Comparison of ENCODE assay signal across 2 cellular contexts in the genomic region with DNA sequence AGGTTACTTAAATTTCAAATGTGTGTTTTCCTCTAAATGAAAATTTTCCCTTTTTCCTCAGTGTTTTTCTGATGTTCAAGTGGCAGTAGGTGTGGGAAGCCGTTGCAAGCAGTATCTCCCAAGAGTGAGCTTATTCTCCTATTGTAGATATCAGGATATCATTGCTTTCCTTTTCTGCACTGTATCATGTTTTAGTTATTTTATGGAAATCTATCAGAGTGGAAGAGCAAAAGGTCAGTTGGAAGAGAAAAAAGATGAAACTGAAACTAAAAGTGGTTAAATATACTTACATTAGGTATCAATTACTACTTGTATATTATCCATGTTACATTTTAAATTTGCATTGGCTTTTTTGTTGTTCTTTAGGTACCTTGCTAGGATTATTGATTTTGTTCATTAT.
TF ChIP-seq lines count a peak whose summit lies in the region.

No MANE protein-coding gene starts in this region.

TF ChIP-seq in liver, 16 proteins besides CTCF, POLR2A, EP300 and RAD21:
- TF ChIP-seq HNF4A (conservative IDR thresholded peaks at IDR 0.05), result peak in 1 of 2 donors; percentile 9
- TF ChIP-seq, protein P1, sequence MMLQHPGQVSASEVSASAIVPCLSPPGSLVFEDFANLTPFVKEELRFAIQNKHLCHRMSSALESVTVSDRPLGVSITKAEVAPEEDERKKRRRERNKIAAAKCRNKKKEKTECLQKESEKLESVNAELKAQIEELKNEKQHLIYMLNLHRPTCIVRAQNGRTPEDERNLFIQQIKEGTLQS (IDR thresholded peaks at IDR 0.05), result no peak
TF ChIP-seq in liver: peak in this region for 1.

TF ChIP-seq in HepG2, 621 proteins besides CTCF, POLR2A, EP300 and RAD21:
- TF ChIP-seq TRIM24 (CRISPR knock-in tag; IDR thresholded peaks at IDR 0.05) (no peak), KLF11 (CRISPR knock-in tag; IDR thresholded peaks at IDR 0.05) (no peak), RXRB (CRISPR knock-in tag; IDR thresholded peaks at IDR 0.05; ENCODE audit: borderline replicate concordance) (no peak), EEA1 (CRISPR knock-in tag; IDR thresholded peaks at IDR 0.05; ENCODE audit: borderline replicate concordance) (no peak), SRF (IDR thresholded peaks at IDR 0.05; ENCODE audit: low read depth, low read length) (no peak), NFE2L2 (IDR thresholded peaks at IDR 0.05; ENCODE audit: low read length) (no peak), KDM3A (CRISPR knock-in tag; IDR thresholded peaks at IDR 0.05; ENCODE audit: low read depth) (no peak), ZNF12 (CRISPR knock-in tag; IDR thresholded peaks at IDR 0.05) (no peak), MXI1 (IDR thresholded peaks at IDR 0.05; ENCODE audit: borderline replicate concordance, low read depth, low read length) (no peak)
- TF ChIP-seq, protein P2, sequence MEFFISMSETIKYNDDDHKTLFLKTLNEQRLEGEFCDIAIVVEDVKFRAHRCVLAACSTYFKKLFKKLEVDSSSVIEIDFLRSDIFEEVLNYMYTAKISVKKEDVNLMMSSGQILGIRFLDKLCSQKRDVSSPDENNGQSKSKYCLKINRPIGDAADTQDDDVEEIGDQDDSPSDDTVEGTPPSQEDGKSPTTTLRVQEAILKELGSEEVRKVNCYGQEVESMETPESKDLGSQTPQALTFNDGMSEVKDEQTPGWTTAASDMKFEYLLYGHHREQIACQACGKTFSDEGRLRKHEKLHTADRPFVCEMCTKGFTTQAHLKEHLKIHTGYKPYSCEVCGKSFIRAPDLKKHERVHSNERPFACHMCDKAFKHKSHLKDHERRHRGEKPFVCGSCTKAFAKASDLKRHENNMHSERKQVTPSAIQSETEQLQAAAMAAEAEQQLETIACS (CRISPR knock-in tag; IDR thresholded peaks at IDR 0.05), result no peak
- TF ChIP-seq, protein P3, sequence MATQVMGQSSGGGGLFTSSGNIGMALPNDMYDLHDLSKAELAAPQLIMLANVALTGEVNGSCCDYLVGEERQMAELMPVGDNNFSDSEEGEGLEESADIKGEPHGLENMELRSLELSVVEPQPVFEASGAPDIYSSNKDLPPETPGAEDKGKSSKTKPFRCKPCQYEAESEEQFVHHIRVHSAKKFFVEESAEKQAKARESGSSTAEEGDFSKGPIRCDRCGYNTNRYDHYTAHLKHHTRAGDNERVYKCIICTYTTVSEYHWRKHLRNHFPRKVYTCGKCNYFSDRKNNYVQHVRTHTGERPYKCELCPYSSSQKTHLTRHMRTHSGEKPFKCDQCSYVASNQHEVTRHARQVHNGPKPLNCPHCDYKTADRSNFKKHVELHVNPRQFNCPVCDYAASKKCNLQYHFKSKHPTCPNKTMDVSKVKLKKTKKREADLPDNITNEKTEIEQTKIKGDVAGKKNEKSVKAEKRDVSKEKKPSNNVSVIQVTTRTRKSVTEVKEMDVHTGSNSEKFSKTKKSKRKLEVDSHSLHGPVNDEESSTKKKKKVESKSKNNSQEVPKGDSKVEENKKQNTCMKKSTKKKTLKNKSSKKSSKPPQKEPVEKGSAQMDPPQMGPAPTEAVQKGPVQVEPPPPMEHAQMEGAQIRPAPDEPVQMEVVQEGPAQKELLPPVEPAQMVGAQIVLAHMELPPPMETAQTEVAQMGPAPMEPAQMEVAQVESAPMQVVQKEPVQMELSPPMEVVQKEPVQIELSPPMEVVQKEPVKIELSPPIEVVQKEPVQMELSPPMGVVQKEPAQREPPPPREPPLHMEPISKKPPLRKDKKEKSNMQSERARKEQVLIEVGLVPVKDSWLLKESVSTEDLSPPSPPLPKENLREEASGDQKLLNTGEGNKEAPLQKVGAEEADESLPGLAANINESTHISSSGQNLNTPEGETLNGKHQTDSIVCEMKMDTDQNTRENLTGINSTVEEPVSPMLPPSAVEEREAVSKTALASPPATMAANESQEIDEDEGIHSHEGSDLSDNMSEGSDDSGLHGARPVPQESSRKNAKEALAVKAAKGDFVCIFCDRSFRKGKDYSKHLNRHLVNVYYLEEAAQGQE (IDR thresholded peaks at IDR 0.05; ENCODE audit: borderline replicate concordance in 1 of 2, low read depth in 1 of 2, low read length in 2 of 2), result no peak
- TF ChIP-seq, protein P4, sequence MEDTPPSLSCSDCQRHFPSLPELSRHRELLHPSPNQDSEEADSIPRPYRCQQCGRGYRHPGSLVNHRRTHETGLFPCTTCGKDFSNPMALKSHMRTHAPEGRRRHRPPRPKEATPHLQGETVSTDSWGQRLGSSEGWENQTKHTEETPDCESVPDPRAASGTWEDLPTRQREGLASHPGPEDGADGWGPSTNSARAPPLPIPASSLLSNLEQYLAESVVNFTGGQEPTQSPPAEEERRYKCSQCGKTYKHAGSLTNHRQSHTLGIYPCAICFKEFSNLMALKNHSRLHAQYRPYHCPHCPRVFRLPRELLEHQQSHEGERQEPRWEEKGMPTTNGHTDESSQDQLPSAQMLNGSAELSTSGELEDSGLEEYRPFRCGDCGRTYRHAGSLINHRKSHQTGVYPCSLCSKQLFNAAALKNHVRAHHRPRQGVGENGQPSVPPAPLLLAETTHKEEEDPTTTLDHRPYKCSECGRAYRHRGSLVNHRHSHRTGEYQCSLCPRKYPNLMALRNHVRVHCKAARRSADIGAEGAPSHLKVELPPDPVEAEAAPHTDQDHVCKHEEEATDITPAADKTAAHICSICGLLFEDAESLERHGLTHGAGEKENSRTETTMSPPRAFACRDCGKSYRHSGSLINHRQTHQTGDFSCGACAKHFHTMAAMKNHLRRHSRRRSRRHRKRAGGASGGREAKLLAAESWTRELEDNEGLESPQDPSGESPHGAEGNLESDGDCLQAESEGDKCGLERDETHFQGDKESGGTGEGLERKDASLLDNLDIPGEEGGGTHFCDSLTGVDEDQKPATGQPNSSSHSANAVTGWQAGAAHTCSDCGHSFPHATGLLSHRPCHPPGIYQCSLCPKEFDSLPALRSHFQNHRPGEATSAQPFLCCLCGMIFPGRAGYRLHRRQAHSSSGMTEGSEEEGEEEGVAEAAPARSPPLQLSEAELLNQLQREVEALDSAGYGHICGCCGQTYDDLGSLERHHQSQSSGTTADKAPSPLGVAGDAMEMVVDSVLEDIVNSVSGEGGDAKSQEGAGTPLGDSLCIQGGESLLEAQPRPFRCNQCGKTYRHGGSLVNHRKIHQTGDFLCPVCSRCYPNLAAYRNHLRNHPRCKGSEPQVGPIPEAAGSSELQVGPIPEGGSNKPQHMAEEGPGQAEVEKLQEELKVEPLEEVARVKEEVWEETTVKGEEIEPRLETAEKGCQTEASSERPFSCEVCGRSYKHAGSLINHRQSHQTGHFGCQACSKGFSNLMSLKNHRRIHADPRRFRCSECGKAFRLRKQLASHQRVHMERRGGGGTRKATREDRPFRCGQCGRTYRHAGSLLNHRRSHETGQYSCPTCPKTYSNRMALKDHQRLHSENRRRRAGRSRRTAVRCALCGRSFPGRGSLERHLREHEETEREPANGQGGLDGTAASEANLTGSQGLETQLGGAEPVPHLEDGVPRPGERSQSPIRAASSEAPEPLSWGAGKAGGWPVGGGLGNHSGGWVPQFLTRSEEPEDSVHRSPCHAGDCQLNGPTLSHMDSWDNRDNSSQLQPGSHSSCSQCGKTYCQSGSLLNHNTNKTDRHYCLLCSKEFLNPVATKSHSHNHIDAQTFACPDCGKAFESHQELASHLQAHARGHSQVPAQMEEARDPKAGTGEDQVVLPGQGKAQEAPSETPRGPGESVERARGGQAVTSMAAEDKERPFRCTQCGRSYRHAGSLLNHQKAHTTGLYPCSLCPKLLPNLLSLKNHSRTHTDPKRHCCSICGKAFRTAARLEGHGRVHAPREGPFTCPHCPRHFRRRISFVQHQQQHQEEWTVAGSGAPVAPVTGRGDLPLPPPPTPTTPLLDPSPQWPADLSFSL (CRISPR knock-in tag; IDR thresholded peaks at IDR 0.05), result no peak
